Comparison of ENCODE assay signal across 19 cellular contexts in the genomic region with DNA sequence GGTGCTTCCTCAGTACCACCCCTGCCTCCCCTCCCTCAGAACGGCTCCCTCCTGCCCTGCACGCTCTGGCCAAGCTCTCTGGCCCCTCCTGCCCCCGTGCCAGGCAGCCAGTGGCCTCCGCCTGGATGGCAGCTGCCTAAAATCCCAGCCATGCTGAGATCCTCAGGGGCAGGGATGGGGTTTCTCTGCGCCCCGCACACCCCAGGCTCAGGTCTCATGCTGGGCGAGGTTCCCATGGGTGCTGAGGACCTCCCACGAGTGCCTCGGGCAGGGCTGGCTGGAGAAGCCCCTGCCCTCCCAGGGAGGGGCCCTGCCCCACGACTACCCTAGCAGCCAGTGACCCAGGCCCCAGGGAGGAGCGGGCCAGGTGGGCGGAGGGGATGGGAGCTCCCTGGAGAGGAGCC. TPM values are rescaled to one million over a fixed set of nuclear protein-coding genes. Genes with fewer than 3 reads are reported as not detected.
DNase-seq lines count a peak whose midpoint lies in the region; FAIRE-seq and TF ChIP-seq lines count a peak whose summit lies in the region.
"Had no signal": no experiment of that assay in that cellular context is flagged by ENCODE, and none has a peak within 500 bp of the region (broad histone marks: within the 10 kb centered on the region; RNA-seq: fewer than 3 reads in every experiment).

No MANE protein-coding gene starts in this region.

- no peak for DNase-seq in breast epithelium (ENCODE audit: low spot score in 2 of 2)
- DNase-seq in MCF 10A (ENCODE audit: unreplicated experiment) = no peak
- no peak for DNase-seq in colonic mucosa
- no peak for DNase-seq in suprapubic skin (ENCODE audit: low spot score in 2 of 2)
- DNase-seq in NCI-H1105 (lab: John Stamatoyannopoulos, UW) = no peak
- DNase-seq in kidney = no peak
- DNase-seq: activated CD4-positive, alpha-beta T cell treated with anti-CD3 and anti-CD28 coated beads for 4 hours; effector memory CD4-positive, alpha-beta T cell; Kasumi-1; left ventricle myocardium inferior; NCI-H146; NCI-H2227 treated with DMSO at 0.1 percent for 48 hours; SHP77 treated with DMSO at 0.1 percent for 48 hours had no signal

- H3K9ac ChIP-seq in colonic mucosa (ENCODE audit: low read depth in 2 of 2, low read length in 2 of 2) (peak overlapping the region; percentile 64 to 73), kidney (ENCODE audit: low read length in 2 of 2) (no peak overlapping the region)

- H3K27ac ChIP-seq in breast epithelium (no peak overlapping the region), colonic mucosa (peak overlapping the region; percentile 59), suprapubic skin (peak overlapping the region; percentile 80), kidney (ENCODE audit: low read depth in 2 of 2, low read length in 2 of 2) (no peak overlapping the region)
- H3K27ac ChIP-seq: cardiac muscle cell, left ventricle myocardium inferior had no signal

- peak overlapping the region in 2 of 3 donors; percentile 11 to 48 for H3K4me3 ChIP-seq in breast epithelium
- H3K4me3 ChIP-seq in colonic mucosa = no peak overlapping the region
- peak overlapping the region; percentile 27 for H3K4me3 ChIP-seq in suprapubic skin
- H3K4me3 ChIP-seq in kidney (ENCODE audit: low read length in 2 of 2) = no peak overlapping the region
- H3K4me3 ChIP-seq: cardiac muscle cell, left ventricle myocardium inferior had no signal

- intact Hi-C loops in breast epithelium (cut with DNase I; ENCODE audit: low total_unique reads) (loop anchor here (10.0 kb wide), 1 partner anchor 100 kb away; no protein-coding TSS in a partner anchor), MCF 10A (cut with micrococcal nuclease) (loop anchor here (10.0 kb wide), 1 partner anchor 110 kb away; no protein-coding TSS in a partner anchor), colonic mucosa (cut with DNase I) (loop anchor here (10.0 kb wide), 1 partner anchor 440 kb away; a partner anchor contains a TSS), kidney (cut with DNase I) (no loop called here)

- H3K36me3 Mint-ChIP-seq in MCF 10A (ENCODE audit: insufficient read depth, unreplicated experiment) = no peaks in the 10 kb centered on the region
- H3K36me3 Mint-ChIP-seq: activated naive CD8-positive, alpha-beta T cell had no signal

- no peak for TF ChIP-seq CTCF in breast epithelium (IDR thresholded peaks at IDR 0.05)
- no peak for TF ChIP-seq CTCF in MCF 10A (IDR thresholded peaks at IDR 0.05; ENCODE audit: unreplicated experiment)
- TF ChIP-seq CTCF in colonic mucosa (IDR thresholded peaks at IDR 0.05) = no peak
- TF ChIP-seq CTCF in suprapubic skin (IDR thresholded peaks at IDR 0.05) = no peak
- no peak for TF ChIP-seq CTCF in kidney (IDR thresholded peaks at IDR 0.05; ENCODE audit: borderline replicate concordance, extremely low read depth, insufficient read depth)

- H3K27me3 Mint-ChIP-seq in MCF 10A (ENCODE audit: insufficient read depth, unreplicated experiment) = no peaks in the 10 kb centered on the region
- H3K27me3 Mint-ChIP-seq: activated naive CD8-positive, alpha-beta T cell; stimulated activated naive CD8-positive, alpha-beta T cell treated with anti-CD3 and anti-CD28 coated beads, Interleukin-15, Interleukin-2, amounts not matched to agents 100 ng/mL and 50 ng/mL, for 24 hours had no signal

- TF ChIP-seq POLR2A in breast epithelium (IDR thresholded peaks at IDR 0.05) (no peak), suprapubic skin (IDR thresholded peaks at IDR 0.05) (no peak)

- no peaks in the 10 kb centered on the region for H3K9me3 Mint-ChIP-seq in MCF 10A (ENCODE audit: unreplicated experiment)
- H3K9me3 Mint-ChIP-seq: stimulated activated naive CD8-positive, alpha-beta T cell treated with anti-CD3 and anti-CD28 coated beads, Interleukin-15, Interleukin-2, amounts not matched to agents 100 ng/mL and 50 ng/mL, for 24 hours had no signal

- CTCF ChIA-PET in MCF 10A (lab: Yijun Ruan, JAX) = interaction anchor here (0.8 to 1.0 kb wide), 2 partner anchors 12 to 38 kb away, joined by 3 to 4 read pairs; no protein-coding TSS in a partner anchor

- H3K27ac Mint-ChIP-seq in MCF 10A (ENCODE audit: low read depth, unreplicated experiment) = no peak overlapping the region
- H3K27ac Mint-ChIP-seq: activated naive CD8-positive, alpha-beta T cell; stimulated activated naive CD8-positive, alpha-beta T cell treated with anti-CD3 and anti-CD28 coated beads, Interleukin-15, Interleukin-2, amounts not matched to agents 100 ng/mL and 50 ng/mL, for 24 hours had no signal

- FAIRE-seq in kidney (lab: Jason Lieb, UNC) = no peak
- FAIRE-seq: urothelium cell line had no signal

- TF ChIP-seq EP300 in suprapubic skin (IDR thresholded peaks at IDR 0.05) = no peak

- H3K9me3 ChIP-seq in breast epithelium (no peaks in the 10 kb centered on the region), colonic mucosa (no peaks in the 10 kb centered on the region), suprapubic skin (no peaks in the 10 kb centered on the region), kidney (ENCODE audit: control insufficient read depth in 1 of 2, low read length in 2 of 2) (no peaks in the 10 kb centered on the region)
- H3K9me3 ChIP-seq: left ventricle myocardium inferior had no signal

- no TSS peak for BruUV-seq in MCF 10A (replicated peaks; lab: Mats Ljungman, UMichigan)

- peaks cover 10 to 17% of the 10 kb centered on the region in 2 donors for H3K4me1 ChIP-seq in breast epithelium
- H3K4me1 ChIP-seq in colonic mucosa = peaks cover 16% of the 10 kb centered on the region
- H3K4me1 ChIP-seq in suprapubic skin = peaks cover 60% of the 10 kb centered on the region
- H3K4me1 ChIP-seq in kidney (ENCODE audit: control insufficient read depth in 1 of 2, insufficient read depth in 1 of 2, low read depth in 1 of 2, low read length in 2 of 2) = peaks cover 0 to 4% of the 10 kb centered on the region in 2 donors

- H3K36me3 ChIP-seq in breast epithelium = no peaks in the 10 kb centered on the region
- no peaks in the 10 kb centered on the region for H3K36me3 ChIP-seq in colonic mucosa
- no peaks in the 10 kb centered on the region for H3K36me3 ChIP-seq in suprapubic skin
- H3K36me3 ChIP-seq in kidney (ENCODE audit: control insufficient read depth in 1 of 2, insufficient read depth in 2 of 2, low read length in 2 of 2) = no peaks in the 10 kb centered on the region
- H3K36me3 ChIP-seq: cardiac muscle cell, left ventricle myocardium inferior had no signal

- WGBS in suprapubic skin = 20% methylated on average over 1 of the region's 12 CpGs

- H3K4me3 Mint-ChIP-seq in MCF 10A (ENCODE audit: unreplicated experiment) = no peak overlapping the region
- H3K4me3 Mint-ChIP-seq: activated naive CD8-positive, alpha-beta T cell; stimulated activated naive CD8-positive, alpha-beta T cell treated with anti-CD3 and anti-CD28 coated beads, Interleukin-15, Interleukin-2, amounts not matched to agents 100 ng/mL and 50 ng/mL, for 24 hours had no signal

- POLR2A ChIA-PET in MCF 10A (lab: Yijun Ruan, JAX) = interaction anchor here (0.6 to 11.8 kb wide), 12 partner anchors 9 to 446 kb away, joined by 3 to 124 read pairs (median 4); a partner anchor contains a TSS

- H3K27me3 ChIP-seq in breast epithelium = peaks cover 7 to 10% of the 10 kb centered on the region in 2 donors
- no peaks in the 10 kb centered on the region for H3K27me3 ChIP-seq in colonic mucosa
- peaks cover 7% of the 10 kb centered on the region for H3K27me3 ChIP-seq in suprapubic skin
- H3K27me3 ChIP-seq: cardiac muscle cell had no signal

- peaks cover 21% of the 10 kb centered on the region for H3K4me1 Mint-ChIP-seq in MCF 10A (ENCODE audit: insufficient read depth, unreplicated experiment)

RNA-seq across cellular contexts. Expression of a gene that starts 2.7 kb away (rescaled TPM):
- total RNA-seq in breast epithelium (1 to 10 TPM in 1 of 3 donors, under 1 TPM in 2; 0.16 to 2.3 (median 0.88) TPM), MCF 10A (2022) (3.8 and 4.4 TPM in 2 replicates), colonic mucosa (10 to 100 TPM; 69.0 to 91.1 TPM), suprapubic skin (10 to 100 TPM; 58.0 to 70.6 (median 65.6) TPM), kidney (1.1 TPM)
- polyA plus RNA-seq in kidney (ENCODE audit: insufficient read depth, low read depth, low replicate concordance) = 0.26 TPM
- total RNA-seq: cardiac muscle cell, left ventricle myocardium inferior had no signal

RNA-seq across cellular contexts. Expression of a gene that starts 13.1 kb away (rescaled TPM):
- total RNA-seq in breast epithelium (under 1 TPM in 2 of 3 donors, not detected in 1; 0.59 to 0.66 TPM), MCF 10A (2022) (0.81 and 1.4 TPM in 2 replicates), colonic mucosa (under 1 TPM; 0.32 to 0.49 TPM), suprapubic skin (1 to 10 TPM in 1 of 4 donors, not detected in 3; 1.3 TPM), kidney (0.38 TPM)
- not detected for polyA plus RNA-seq in kidney (ENCODE audit: insufficient read depth, low read depth, low replicate concordance)
- total RNA-seq: cardiac muscle cell; left ventricle myocardium inferior; posterior vena cava; T-helper 2 cell treated with Interferon-gamma antibody and Interleukin-4, amounts not matched to agents 100 ng/mL and 5 ng/mL, for 36 hours had no signal
- polyA plus RNA-seq: cardiac muscle cell had no signal

RNA-seq across cellular contexts. Expression of a gene that starts 13.9 kb away (rescaled TPM):
- total RNA-seq in breast epithelium (100 to 1,000 TPM in 2 of 3 donors, 10 to 100 TPM in 1; 71.8 to 151 (median 133) TPM), MCF 10A (2022) (315 and 355 TPM in 2 replicates), colonic mucosa (100 to 1,000 TPM; 561 to 634 TPM), suprapubic skin (100 to 1,000 TPM; 151 to 352 (median 299) TPM), kidney (578 TPM)
- polyA plus RNA-seq in kidney (ENCODE audit: insufficient read depth, low read depth, low replicate concordance) = 961 TPM

RNA-seq across cellular contexts. Expression of a gene that starts 19.5 kb away (rescaled TPM):
- under 1 TPM; 0.29 to 0.33 (median 0.32) TPM for total RNA-seq in breast epithelium
- total RNA-seq in MCF 10A (2022) = 2.4 and 3.9 TPM in 2 replicates
- total RNA-seq in colonic mucosa = under 1 TPM; 0.35 to 0.69 TPM
- total RNA-seq in suprapubic skin = under 1 TPM in 2 of 4 donors, not detected in 2; 0.25 to 0.36 TPM
- 1.6 TPM for total RNA-seq in kidney
- polyA plus RNA-seq in kidney (ENCODE audit: insufficient read depth, low read depth, low replicate concordance) = 0.47 TPM

RNA-seq across cellular contexts. Expression of a gene that starts 35.5 kb away (rescaled TPM):
- total RNA-seq in breast epithelium (10 to 100 TPM in 1 of 3 donors, 1 to 10 TPM in 1, under 1 TPM in 1; 0.48 to 20.6 (median 4.8) TPM), MCF 10A (2022) (3.3 and 9.9 TPM in 2 replicates), colonic mucosa (1 to 10 TPM; 1.5 to 3.2 TPM), suprapubic skin (10 to 100 TPM in 3 of 4 donors, 1 to 10 TPM in 1; 4.8 to 13.4 (median 12.0) TPM), kidney (18.1 TPM)
- 1.5 TPM for polyA plus RNA-seq in kidney (ENCODE audit: insufficient read depth, low read depth, low replicate concordance)

Comparison
In these comparisons a context has a peak if more than half of its experiments do, and no peak if none do; other contexts are left out.
1. H3K27ac ChIP-seq: peak in colonic mucosa (single experiment) and suprapubic skin (single experiment); none in breast epithelium (0 of 2) and kidney (0 of 2).
2. H3K4me3 ChIP-seq: peak in breast epithelium (2 of 3) and suprapubic skin (single experiment); none in colonic mucosa (single experiment) and kidney (0 of 2).
3. H3K9ac ChIP-seq: peak in colonic mucosa (2 of 2); none in kidney (0 of 2).
4. RNA of a gene that starts 2.7 kb away (total RNA-seq): 69.0 to 91.1 TPM in colonic mucosa and 58.0 to 70.6 TPM in suprapubic skin; 3.8 to 4.4 TPM in MCF 10A, 1.1 TPM in kidney (single experiment) and 0.16 to 2.3 TPM in breast epithelium; every median in the first group is over 10 times any median in the second.